ENCODE assay signal across 18 cellular contexts in genomic region chr2:9440058-9440727, GRCh38. TPM values are rescaled to one million over a fixed set of nuclear protein-coding genes. Genes with fewer than 3 reads are reported as not detected.
DNase-seq lines count a peak whose midpoint lies in the region; FAIRE-seq and TF ChIP-seq lines count a peak whose summit lies in the region.
"Had no signal": no experiment of that assay in that cellular context is flagged by ENCODE, and none has a peak within 500 bp of the region (broad histone marks: within the 10 kb centered on the region; RNA-seq: fewer than 3 reads in every experiment).

No MANE protein-coding gene starts in this region.

- no peaks in the 10 kb centered on the region for H3K9me2 ChIP-seq in OCI-LY7 (ENCODE audit: insufficient read depth, low read length)

- TF ChIP-seq CTCF in AG10803 (conservative IDR thresholded peaks at IDR 0.05; ENCODE audit: low read length) (no peak), OCI-LY7 (conservative IDR thresholded peaks at IDR 0.05; ENCODE audit: low read length) (no peak)

- no peaks in the 10 kb centered on the region for H3K27me3 ChIP-seq in mesenchymal stem cell (ENCODE audit: control insufficient read depth in 1 of 2, insufficient read depth in 1 of 2, low read length in 2 of 2)
- H3K27me3 ChIP-seq: SJSA1 had no signal

- H3K4me1 ChIP-seq in mesenchymal stem cell (ENCODE audit: control insufficient read depth, insufficient read depth, low read depth, low read length), result no peaks in the 10 kb centered on the region
- no peaks in the 10 kb centered on the region for H3K4me1 ChIP-seq in OCI-LY7 (ENCODE audit: insufficient read depth, low read length, poor library complexity, severe bottlenecking)

- intact Hi-C loops in OCI-LY7 (cut with micrococcal nuclease; ENCODE audit: unreplicated experiment), result no loop called here

- CTCF ChIA-PET in OCI-LY7 (lab: Charles Lee; ENCODE audit: unreplicated experiment), result no interaction called here

- H3K23ac ChIP-seq in mesenchymal stem cell (ENCODE audit: low read length in 2 of 2), result no peak overlapping the region

- H3K9me3 ChIP-seq in mesenchymal stem cell (ENCODE audit: control insufficient read depth, low read length) (no peaks in the 10 kb centered on the region), OCI-LY7 (ENCODE audit: low read length) (no peaks in the 10 kb centered on the region)
- H3K9me3 ChIP-seq: SJSA1 had no signal

- no peaks in the 10 kb centered on the region for H3K79me1 ChIP-seq in mesenchymal stem cell (replicated peaks; ENCODE audit: low read length, poor library complexity, severe bottlenecking)

- BruUV-seq in OCI-LY7 (replicated peaks; lab: Mats Ljungman, UMichigan), result no TSS peak

- peak; percentile 3 for FAIRE-seq in TTC549 (lab: Jason Lieb, UNC)
- FAIRE-seq: islet of Langerhans had no signal

- no peak overlapping the region for H2BK5ac ChIP-seq in mesenchymal stem cell (ENCODE audit: low read depth, low read length, poor library complexity, severe bottlenecking)

- H2AFZ ChIP-seq in mesenchymal stem cell (ENCODE audit: low read depth, low read length) (no peak overlapping the region), OCI-LY7 (ENCODE audit: low read length) (no peak overlapping the region)

- no peak overlapping the region for H2BK12ac ChIP-seq in mesenchymal stem cell (ENCODE audit: low read length in 2 of 2)

- no peak overlapping the region for H3K4me3 ChIP-seq in AG10803 (ENCODE audit: low read length)
- H3K4me3 ChIP-seq in mesenchymal stem cell (ENCODE audit: insufficient read depth in 1 of 2, low read depth in 1 of 2, low read length in 2 of 2), result no peak overlapping the region
- H3K4me3 ChIP-seq in OCI-LY7 (ENCODE audit: low read depth, low read length, poor library complexity, severe bottlenecking), result no peak overlapping the region
- H3K4me3 ChIP-seq: SJSA1 had no signal

- H3K4me2 ChIP-seq in mesenchymal stem cell (ENCODE audit: low read length, poor library complexity, severe bottlenecking) (no peak overlapping the region), OCI-LY7 (ENCODE audit: low read length) (no peak overlapping the region)

- no peak overlapping the region for H2BK120ac ChIP-seq in mesenchymal stem cell (ENCODE audit: low read depth, low read length)

- no peak overlapping the region for H3K4ac ChIP-seq in mesenchymal stem cell (ENCODE audit: low read depth in 1 of 2, low read length in 2 of 2)

- no CpG with 5 or more reads among the region's 1 CpG for WGBS in mesenchymal stem cell

- H2AK5ac ChIP-seq in mesenchymal stem cell (ENCODE audit: low read length, severe bottlenecking), result no peak overlapping the region

- H4K8ac ChIP-seq in mesenchymal stem cell (ENCODE audit: low read length), result no peak overlapping the region

- H4K20me1 ChIP-seq in OCI-LY7 (ENCODE audit: insufficient read depth, low read length), result no peaks in the 10 kb centered on the region

- H4K91ac ChIP-seq in mesenchymal stem cell (ENCODE audit: low read length), result no peak overlapping the region

- POLR2A ChIA-PET in OCI-LY7 (lab: Charles Lee), result no interaction called here

- H3K36me3 ChIP-seq in mesenchymal stem cell (ENCODE audit: control insufficient read depth in 1 of 2, insufficient read depth in 2 of 2, low read depth in 1 of 2, low read length in 2 of 2), result peaks cover 26 to 74% of the 10 kb centered on the region in 2 experiments
- peaks cover 93% of the 10 kb centered on the region for H3K36me3 ChIP-seq in OCI-LY7 (ENCODE audit: insufficient read depth, low read length)

- H3K9ac ChIP-seq in mesenchymal stem cell (ENCODE audit: low read length), result peak overlapping the region; percentile 85

- no peak overlapping the region for H3K18ac ChIP-seq in mesenchymal stem cell (ENCODE audit: low read depth in 1 of 2, low read length in 2 of 2)

- H3K14ac ChIP-seq in mesenchymal stem cell (ENCODE audit: low read length in 2 of 2), result no peak overlapping the region

- peak overlapping the region; percentile 11 for H3K27ac ChIP-seq in epithelial cell of prostate
- H3K27ac ChIP-seq in mesenchymal stem cell (ENCODE audit: low read length, poor library complexity, severe bottlenecking), result no peak overlapping the region
- H3K27ac ChIP-seq in OCI-LY7 (ENCODE audit: low read depth, low read length, poor library complexity, severe bottlenecking), result no peak overlapping the region
- H3K27ac ChIP-seq: SJSA1 had no signal

- H3K79me2 ChIP-seq in OCI-LY7 (ENCODE audit: insufficient read depth, low read depth, low read length), result no peaks in the 10 kb centered on the region

- no peak overlapping the region for H2BK15ac ChIP-seq in mesenchymal stem cell (ENCODE audit: low read depth, poor library complexity, severe bottlenecking)

- DNase-seq in AG10803 (ENCODE audit: low read depth) (peak; percentile 76), epithelial cell of prostate (ENCODE audit: low read depth, low spot score) (peak; percentile 40), mesenchymal stem cell (peak; percentile 62), GOT3 (lab: John Stamatoyannopoulos, UW) (no peak), DMS 273 (lab: John Stamatoyannopoulos, UW; ENCODE audit: unreplicated experiment) (no peak), HuH-7.5 (ENCODE audit: low spot score) (no peak), OCI-LY7 (ENCODE audit: low spot score) (no peak)
- DNase-seq: activated CD8-positive, alpha-beta memory T cell treated with anti-CD3 and anti-CD28 coated beads, Interleukin-2, amount 50 U/mL, for 4 hours; activated naive CD4-positive, alpha-beta T cell treated with anti-CD3 and anti-CD28 coated beads for 36 hours; effector CD8-positive, alpha-beta T cell; glutamatergic neuron; NCI-H1930; NCI-H526; stimulated activated CD4-positive, alpha-beta T cell treated with anti-CD3 and anti-CD28 coated beads, Interleukin-1b, Interleukin-23, amount 100 ng/mL, for 48 hours; T-helper 9 cell had no signal

RNA-seq across cellular contexts. Expression of gene CPSF3, which starts 16.7 kb away (rescaled TPM):
- polyA plus RNA-seq in mesenchymal stem cell (2013, experiment 1 of 2), result 26.5 TPM
- 27.3 TPM for polyA plus RNA-seq in mesenchymal stem cell (2013, experiment 2 of 2)
- 52.0 and 54.5 TPM in 2 replicates for total RNA-seq in OCI-LY7 (2014; rRNA removed; shearing (Covaris generic))
- 88.3 and 95.2 TPM in 2 replicates for total RNA-seq in OCI-LY7 (2022)

RNA-seq across cellular contexts. Expression of gene ITGB1BP1, which starts 16.9 kb away (rescaled TPM):
- polyA plus RNA-seq in mesenchymal stem cell (2013, experiment 1 of 2), result 138 TPM
- 132 TPM for polyA plus RNA-seq in mesenchymal stem cell (2013, experiment 2 of 2)
- 51.9 and 54.0 TPM in 2 replicates for total RNA-seq in OCI-LY7 (2014; rRNA removed; shearing (Covaris generic))
- total RNA-seq in OCI-LY7 (2022), result 102 and 105 TPM in 2 replicates

RNA-seq across cellular contexts. Expression of gene IAH1, which starts 34.2 kb away (rescaled TPM):
- not detected for polyA plus RNA-seq in mesenchymal stem cell (2013, experiment 1 of 2)
- polyA plus RNA-seq in mesenchymal stem cell (2013, experiment 2 of 2), result not detected
- total RNA-seq in OCI-LY7 (2014; rRNA removed; shearing (Covaris generic)), result 0.66 and 0.98 TPM in 2 replicates
- total RNA-seq in OCI-LY7 (2022), result 3.8 and 7.0 TPM in 2 replicates

Comparison
In these comparisons a context has a peak if more than half of its experiments do, and no peak if none do; other contexts are left out.
1. DNase-seq: peak in AG10803 (single experiment), epithelial cell of prostate (single experiment) and mesenchymal stem cell (single experiment); none in GOT3 (single experiment), DMS 273 (single experiment), HuH-7.5 (single experiment) and OCI-LY7 (single experiment).